ENCODE assay signal across 8 cellular contexts in the genomic region with DNA sequence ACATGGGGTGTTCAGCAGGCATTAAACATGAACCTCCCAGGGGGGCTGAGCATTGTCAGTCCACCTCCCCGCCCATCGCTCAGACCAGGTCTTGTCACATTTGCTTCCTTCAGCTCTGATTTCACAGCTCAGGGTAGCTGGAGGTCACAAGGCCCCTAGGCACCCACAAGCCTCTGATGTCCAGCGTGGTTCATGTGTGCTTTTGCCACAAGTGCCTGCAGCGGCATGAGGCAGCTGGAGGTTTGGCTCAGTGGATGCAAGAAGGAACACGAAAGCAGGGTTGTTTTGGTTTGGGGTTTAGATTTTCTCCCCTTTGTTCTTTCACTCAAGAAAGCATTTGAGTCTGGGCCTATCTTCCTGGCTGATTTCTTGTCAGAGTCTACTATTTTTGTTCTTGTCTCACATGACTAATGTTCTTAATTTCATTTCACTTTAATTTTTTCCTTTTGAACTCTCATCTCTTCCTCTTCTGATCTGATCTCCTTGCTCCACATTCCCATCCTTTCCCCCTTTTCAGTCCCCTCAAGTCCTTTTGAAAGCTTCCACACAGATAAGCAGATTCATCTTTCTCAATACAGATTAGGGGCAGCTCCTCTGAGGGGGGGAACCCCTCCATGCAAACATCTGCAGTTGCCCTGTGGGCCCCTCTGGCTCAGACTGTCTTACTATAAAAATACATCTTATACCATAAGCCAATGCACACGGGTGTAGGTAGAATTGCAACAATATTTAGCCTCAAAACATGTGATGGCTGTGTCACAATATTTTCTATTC.
DNase-seq lines count a peak whose midpoint lies in the region; ATAC-seq lines count a peak whose summit lies in the region.

No MANE protein-coding gene starts in this region.

- DNase-seq in activated CD4-positive, alpha-beta memory T cell treated with anti-CD3 and anti-CD28 coated beads for 36 hours, result peak; percentile 48
- DNase-seq in activated CD4-positive, alpha-beta memory T cell treated with anti-CD3 and anti-CD28 coated beads, Interleukin-2, amount 10 ng/mL, durations not matched to agents 7 days and 5 days, result no peak
- DNase-seq in activated naive CD4-positive, alpha-beta T cell treated with anti-CD3 and anti-CD28 coated beads, Interleukin-2, amount 50 U/mL, for 16 hours, result peak; percentile 62
- DNase-seq in stimulated activated naive B cell treated with anti-CD40 and anti-IgM and Interleukin-4, amounts not matched to agents 10 μg/mL and 1 μg/mL and 100 μg/mL, for 72 hours, result peak; percentile 13
- no peak for DNase-seq in activated effector memory CD4-positive, alpha-beta T cell treated with anti-CD3 and anti-CD28 coated beads, Interleukin-2, amount 50 U/mL, for 16 hours
- DNase-seq in NCI-H1694 (lab: John Stamatoyannopoulos, UW), result no peak

- no peaks in the 10 kb centered on the region for H3K9me3 Mint-ChIP-seq in activated CD4-positive, alpha-beta memory T cell treated with anti-CD3 and anti-CD28 coated beads for 36 hours
- no peaks in the 10 kb centered on the region for H3K9me3 Mint-ChIP-seq in activated CD4-positive, alpha-beta memory T cell treated with anti-CD3 and anti-CD28 coated beads, Interleukin-2, amount 10 ng/mL, durations not matched to agents 7 days and 5 days
- no peaks in the 10 kb centered on the region for H3K9me3 Mint-ChIP-seq in stimulated activated naive B cell treated with anti-CD40 and anti-IgM and Interleukin-4, amounts not matched to agents 10 μg/mL and 1 μg/mL and 100 μg/mL, for 72 hours

- H3K4me3 Mint-ChIP-seq in activated CD4-positive, alpha-beta memory T cell treated with anti-CD3 and anti-CD28 coated beads for 36 hours, result no peak overlapping the region
- H3K4me3 Mint-ChIP-seq in activated CD4-positive, alpha-beta memory T cell treated with anti-CD3 and anti-CD28 coated beads, Interleukin-2, amount 10 ng/mL, durations not matched to agents 7 days and 5 days, result no peak overlapping the region
- H3K4me3 Mint-ChIP-seq in stimulated activated naive B cell treated with anti-CD40 and anti-IgM and Interleukin-4, amounts not matched to agents 10 μg/mL and 1 μg/mL and 100 μg/mL, for 72 hours, result peak overlapping the region; percentile 55 to 61

- H3K27me3 Mint-ChIP-seq in activated CD4-positive, alpha-beta memory T cell treated with anti-CD3 and anti-CD28 coated beads for 36 hours, result no peaks in the 10 kb centered on the region
- no peaks in the 10 kb centered on the region for H3K27me3 Mint-ChIP-seq in activated CD4-positive, alpha-beta memory T cell treated with anti-CD3 and anti-CD28 coated beads, Interleukin-2, amount 10 ng/mL, durations not matched to agents 7 days and 5 days
- H3K27me3 Mint-ChIP-seq in stimulated activated naive B cell treated with anti-CD40 and anti-IgM and Interleukin-4, amounts not matched to agents 10 μg/mL and 1 μg/mL and 100 μg/mL, for 72 hours, result no peaks in the 10 kb centered on the region

- intact Hi-C loops in activated CD4-positive, alpha-beta memory T cell treated with anti-CD3 and anti-CD28 coated beads for 36 hours (cut with micrococcal nuclease), result loop anchor here (1.0 kb wide), 1 partner anchor 9 kb away; no protein-coding TSS in a partner anchor

- H3K4me1 Mint-ChIP-seq in activated CD4-positive, alpha-beta memory T cell treated with anti-CD3 and anti-CD28 coated beads for 36 hours (ENCODE audit: low read depth), result peaks cover 45% of the 10 kb centered on the region
- peaks cover 25% of the 10 kb centered on the region for H3K4me1 Mint-ChIP-seq in activated CD4-positive, alpha-beta memory T cell treated with anti-CD3 and anti-CD28 coated beads, Interleukin-2, amount 10 ng/mL, durations not matched to agents 7 days and 5 days
- H3K4me1 Mint-ChIP-seq in stimulated activated naive B cell treated with anti-CD40 and anti-IgM and Interleukin-4, amounts not matched to agents 10 μg/mL and 1 μg/mL and 100 μg/mL, for 72 hours, result peaks cover 34 to 58% of the 10 kb centered on the region in 2 donors

- peak; percentile 61 for ATAC-seq in HG03064 (IDR thresholded peaks at IDR 0.05; ENCODE audit: low read depth, unreplicated experiment)
- ATAC-seq in stimulated activated naive B cell treated with anti-CD40 and anti-IgM and Interleukin-4, amounts not matched to agents 10 μg/mL and 1 μg/mL and 100 μg/mL, for 72 hours (replicated peaks), result peak; percentile 86 to 88
- no peak for ATAC-seq in GM18867 (IDR thresholded peaks at IDR 0.05; ENCODE audit: unreplicated experiment)

- no peaks in the 10 kb centered on the region for H3K36me3 Mint-ChIP-seq in activated CD4-positive, alpha-beta memory T cell treated with anti-CD3 and anti-CD28 coated beads for 36 hours
- H3K36me3 Mint-ChIP-seq in activated CD4-positive, alpha-beta memory T cell treated with anti-CD3 and anti-CD28 coated beads, Interleukin-2, amount 10 ng/mL, durations not matched to agents 7 days and 5 days (ENCODE audit: low read depth), result no peaks in the 10 kb centered on the region
- no peaks in the 10 kb centered on the region for H3K36me3 Mint-ChIP-seq in stimulated activated naive B cell treated with anti-CD40 and anti-IgM and Interleukin-4, amounts not matched to agents 10 μg/mL and 1 μg/mL and 100 μg/mL, for 72 hours

- peak overlapping the region; percentile 74 for H3K27ac Mint-ChIP-seq in activated CD4-positive, alpha-beta memory T cell treated with anti-CD3 and anti-CD28 coated beads for 36 hours
- no peak overlapping the region for H3K27ac Mint-ChIP-seq in activated CD4-positive, alpha-beta memory T cell treated with anti-CD3 and anti-CD28 coated beads, Interleukin-2, amount 10 ng/mL, durations not matched to agents 7 days and 5 days
- H3K27ac Mint-ChIP-seq in stimulated activated naive B cell treated with anti-CD40 and anti-IgM and Interleukin-4, amounts not matched to agents 10 μg/mL and 1 μg/mL and 100 μg/mL, for 72 hours, result peak overlapping the region; percentile 86

- POLR2A ChIA-PET in activated CD4-positive, alpha-beta memory T cell treated with anti-CD3 and anti-CD28 coated beads for 36 hours (lab: Charles Lee), result interaction anchor here (0.5 to 1.7 kb wide), 2 partner anchors 10 to 188 kb away, joined by 3 to 7 read pairs; no protein-coding TSS in a partner anchor
- POLR2A ChIA-PET in activated CD4-positive, alpha-beta memory T cell treated with anti-CD3 and anti-CD28 coated beads, Interleukin-2, amount 10 ng/mL, durations not matched to agents 7 days and 5 days (lab: Charles Lee), result interaction anchor here (1.2 kb wide), 1 partner anchor 9 kb away, joined by 3 read pairs; no protein-coding TSS in a partner anchor

- CTCF ChIA-PET in activated CD4-positive, alpha-beta memory T cell treated with anti-CD3 and anti-CD28 coated beads for 36 hours (lab: Charles Lee), result interaction anchor here (0.6 to 1.5 kb wide), 2 partner anchors 10 to 15 kb away, joined by 3 to 4 read pairs; no protein-coding TSS in a partner anchor
- CTCF ChIA-PET in activated CD4-positive, alpha-beta memory T cell treated with anti-CD3 and anti-CD28 coated beads, Interleukin-2, amount 10 ng/mL, durations not matched to agents 7 days and 5 days (lab: Charles Lee), result interaction anchor here (0.9 kb wide), 1 partner anchor 22 kb away, joined by 3 read pairs; no protein-coding TSS in a partner anchor

Comparison
In these comparisons a context has a peak if more than half of its experiments do, and no peak if none do; other contexts are left out.
1. DNase-seq: peak in activated CD4-positive, alpha-beta memory T cell treated with anti-CD3 and anti-CD28 coated beads for 36 hours (single experiment), activated naive CD4-positive, alpha-beta T cell treated with anti-CD3 and anti-CD28 coated beads, Interleukin-2, amount 50 U/mL, for 16 hours (single experiment) and stimulated activated naive B cell treated with anti-CD40 and anti-IgM and Interleukin-4, amounts not matched to agents 10 μg/mL and 1 μg/mL and 100 μg/mL, for 72 hours (single experiment); none in activated CD4-positive, alpha-beta memory T cell treated with anti-CD3 and anti-CD28 coated beads, Interleukin-2, amount 10 ng/mL, durations not matched to agents 7 days and 5 days (single experiment), activated effector memory CD4-positive, alpha-beta T cell treated with anti-CD3 and anti-CD28 coated beads, Interleukin-2, amount 50 U/mL, for 16 hours (single experiment) and NCI-H1694 (single experiment).
2. H3K4me3 Mint-ChIP-seq: peak in stimulated activated naive B cell treated with anti-CD40 and anti-IgM and Interleukin-4, amounts not matched to agents 10 μg/mL and 1 μg/mL and 100 μg/mL, for 72 hours (2 of 2); none in activated CD4-positive, alpha-beta memory T cell treated with anti-CD3 and anti-CD28 coated beads for 36 hours (single experiment) and activated CD4-positive, alpha-beta memory T cell treated with anti-CD3 and anti-CD28 coated beads, Interleukin-2, amount 10 ng/mL, durations not matched to agents 7 days and 5 days (single experiment).